In genomic region chr5:93810780-93811179, GRCh38 we compare ENCODE assay signal across 31 cellular contexts.
"Had no signal": no experiment of that assay in that cellular context is flagged by ENCODE, and none has a peak within 500 bp of the region (broad histone marks: within the 10 kb centered on the region; RNA-seq: fewer than 3 reads in every experiment).

No MANE protein-coding gene starts in this region.

- H3K36me3 ChIP-seq: adrenal gland, brain microvascular endothelial cell, breast epithelium had no signal

- H3K4me3 ChIP-seq: adrenal gland, body of pancreas, breast epithelium had no signal

- H3K4me1 ChIP-seq: adrenal gland, breast epithelium had no signal

- H3K9me3 ChIP-seq: adrenal gland, body of pancreas, breast epithelium had no signal

- H3K27ac ChIP-seq: adrenal gland, body of pancreas, brain microvascular endothelial cell, breast epithelium, VCaP had no signal

- H3K27me3 ChIP-seq: adrenal gland, body of pancreas, brain microvascular endothelial cell, breast epithelium had no signal

- ATAC-seq: activated CD8-positive, alpha-beta T cell treated with anti-CD3 and anti-CD28 coated beads for 36 hours; activated naive CD4-positive, alpha-beta T cell treated with anti-CD3 and anti-CD28 coated beads, Interleukin-2, amount 50 U/mL, for 72 hours; activated T-cell treated with anti-CD3 and anti-CD28 coated beads, Interleukin-2, amount 50 U/mL, for 4 hours; activated T-cell treated with anti-CD3 and anti-CD28 coated beads, Interleukin-2, amount 50 U/mL, for 72 hours; activated T-helper 17 cell treated with anti-CD3 and anti-CD28 coated beads, Interleukin-2, amount 50 U/mL, for 72 hours; body of pancreas had no signal

- DNase-seq: activated B cell treated with CpG ODN at 0.5 μM for 24 hours; activated CD4-positive, alpha-beta memory T cell treated with anti-CD3 and anti-CD28 coated beads for 36 hours; activated CD4-positive, alpha-beta T cell treated with anti-CD3 and anti-CD28 coated beads for 4 hours; activated CD4-positive, alpha-beta T cell treated with anti-CD3 and anti-CD28 coated beads, Interleukin-2, amount 10 ng/mL, durations not matched to agents 24 days and 14 days; activated CD4-positive, alpha-beta T cell treated with anti-CD3 and anti-CD28 coated beads, Interleukin-2, amount 50 U/mL, for 1 hour; activated CD4-positive, alpha-beta T cell treated with anti-CD3 and anti-CD28 coated beads, Interleukin-2, amount 50 U/mL, for 4 hours; activated CD4-positive, CD25-positive, alpha-beta regulatory T cell treated with anti-CD3 and anti-CD28 coated beads, Interleukin-2, amount 50 U/mL, for 72 hours; activated CD8-positive, alpha-beta memory T cell treated with anti-CD3 and anti-CD28 coated beads, Interleukin-2, amount 50 U/mL, for 4 hours; activated CD8-positive, alpha-beta T cell treated with anti-CD3 and anti-CD28 coated beads for 36 hours; activated effector memory CD4-positive, alpha-beta T cell treated with anti-CD3 and anti-CD28 coated beads, Interleukin-2, amount 50 U/mL, for 16 hours; activated gamma-delta T cell treated with Interleukin-2 at 50 U/mL for 16 hours; activated naive CD4-positive, alpha-beta T cell; activated naive CD4-positive, alpha-beta T cell treated with anti-CD3 and anti-CD28 coated beads for 36 hours; activated naive CD4-positive, alpha-beta T cell treated with anti-CD3 and anti-CD28 coated beads, Interleukin-2, amount 50 U/mL, for 16 hours; activated naive CD8-positive, alpha-beta T cell treated with anti-CD3 and anti-CD28 coated beads for 36 hours; activated T-cell treated with anti-CD3 and anti-CD28 coated beads for 4 hours; activated T-cell treated with anti-CD3 and anti-CD28 coated beads, Interleukin-2, amount 50 U/mL, for 1 hour; activated T-cell treated with anti-CD3 and anti-CD28 coated beads, Interleukin-2, amount 50 U/mL, for 4 hours; activated T-cell treated with anti-CD3 and anti-CD28 coated beads, Interleukin-2, amount 50 U/mL, for 72 hours; adrenal gland; amniotic stem cell; aorta; body of pancreas; brain microvascular endothelial cell; central memory CD4-positive, alpha-beta T cell; T-helper 2 cell; T-helper 9 cell had no signal
